8 cellular contexts compared by ENCODE assay signal in the genomic region with DNA sequence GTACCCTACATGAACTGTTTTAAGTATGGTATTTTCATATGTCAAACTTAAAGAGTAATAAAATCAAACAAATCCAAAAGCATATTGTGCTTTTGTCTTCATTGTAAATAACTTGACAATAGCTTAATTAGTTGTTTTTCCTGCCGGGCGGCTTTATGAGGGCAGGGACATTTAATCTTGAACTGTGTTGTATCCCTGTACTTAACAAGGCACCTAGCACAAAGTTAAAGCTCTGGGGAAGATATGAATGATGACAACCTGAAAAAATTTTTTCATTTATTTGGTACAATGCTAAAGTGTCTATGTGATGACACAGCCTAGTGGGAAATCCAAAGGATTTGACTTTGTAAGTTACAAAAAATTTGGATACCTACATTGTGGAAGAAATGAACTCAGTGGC. TPM values are rescaled to one million over a fixed set of nuclear protein-coding genes. Genes with fewer than 3 reads are reported as not detected.
DNase-seq lines count a peak whose midpoint lies in the region; ATAC-seq and TF ChIP-seq lines count a peak whose summit lies in the region.

No MANE protein-coding gene starts in this region.

- peak overlapping the region; percentile 96 for H2AFZ ChIP-seq in PC-3 (ENCODE audit: low read length)

- H3K36me3 Mint-ChIP-seq in progenitor cell of endocrine pancreas (ENCODE audit: insufficient read depth): no peaks in the 10 kb centered on the region

- H3K27me3 Mint-ChIP-seq in progenitor cell of endocrine pancreas: no peaks in the 10 kb centered on the region

- peak overlapping the region; percentile 94 for H3K4me3 Mint-ChIP-seq in progenitor cell of endocrine pancreas (ENCODE audit: low read depth)

- H3K27ac ChIP-seq in DOHH2 (ENCODE audit: low read depth, low read length) (no peak overlapping the region), PC-3 (ENCODE audit: low read length) (no peak overlapping the region)

- DNase-seq in PC-3 (no peak), epithelial cell of esophagus (ENCODE audit: low read depth) (peak; percentile 34), progenitor cell of endocrine pancreas (ENCODE audit: low spot score, unreplicated experiment) (no peak)

- POLR2A ChIA-PET in PC-3 (lab: Charles Lee; ENCODE audit: unreplicated experiment): no interaction called here

- H3K79me2 ChIP-seq in DOHH2 (ENCODE audit: control insufficient read depth, low read length) (peaks cover 17% of the 10 kb centered on the region), PC-3 (ENCODE audit: low read length) (peaks cover 17% of the 10 kb centered on the region)

- H3K4me1 Mint-ChIP-seq in progenitor cell of endocrine pancreas (ENCODE audit: low read depth): peaks cover 10% of the 10 kb centered on the region

- peaks cover 13% of the 10 kb centered on the region for H3K4me1 ChIP-seq in DOHH2 (ENCODE audit: control insufficient read depth, low read length)
- peaks cover 5% of the 10 kb centered on the region; the same call in 1 of the 2 replicates for H3K4me1 ChIP-seq in PC-3 (ENCODE audit: insufficient read depth, low read length)

- no peaks in the 10 kb centered on the region for H3K9me3 Mint-ChIP-seq in progenitor cell of endocrine pancreas (ENCODE audit: low read depth)

- intact Hi-C loops in PC-3 (cut with micrococcal nuclease): no loop called here

- TF ChIP-seq CTCF in DOHH2 (IDR thresholded peaks at IDR 0.05; ENCODE audit: low read depth, low read length, poor library complexity, severe bottlenecking) (no peak), PC-3 (conservative IDR thresholded peaks at IDR 0.05; ENCODE audit: low read depth, low read length) (no peak), epithelial cell of esophagus (IDR thresholded peaks at IDR 0.05; ENCODE audit: insufficient read depth, low read depth, low read length, missing control alignments) (no peak), progenitor cell of endocrine pancreas (IDR thresholded peaks at IDR 0.05; ENCODE audit: unreplicated experiment) (no peak)

- H3K36me3 ChIP-seq in DOHH2 (ENCODE audit: control insufficient read depth, low read length) (no peaks in the 10 kb centered on the region), PC-3 (ENCODE audit: low read depth, low read length) (no peaks in the 10 kb centered on the region)

- H3K9me3 ChIP-seq in DOHH2 (ENCODE audit: control insufficient read depth, insufficient read depth, low read length): no peaks in the 10 kb centered on the region
- H3K9me3 ChIP-seq in PC-3 (ENCODE audit: low read length): no peaks in the 10 kb centered on the region

- no TSS peak for BruUV-seq in PC-3 (replicated peaks; lab: Mats Ljungman, UMichigan)

- H4K20me1 ChIP-seq in DOHH2 (ENCODE audit: control insufficient read depth, insufficient read depth, low read depth, low read length): 0 out of 2 replicates have a peak, but pooled peaks cover 4% of the 10 kb centered on the region
- H4K20me1 ChIP-seq in PC-3 (ENCODE audit: low read length): no peaks in the 10 kb centered on the region

- H3F3A ChIP-seq in DOHH2 (ENCODE audit: control insufficient read depth, insufficient read depth) (no peaks in the 10 kb centered on the region), PC-3 (ENCODE audit: low read length, unreplicated experiment) (no peaks in the 10 kb centered on the region)

- CTCF ChIA-PET in PC-3 (lab: Charles Lee): no interaction called here

- ATAC-seq in PC-3 (no peak), GM19351 (IDR thresholded peaks at IDR 0.05; ENCODE audit: unreplicated experiment) (no peak), HG03045 (IDR thresholded peaks at IDR 0.05; ENCODE audit: unreplicated experiment) (no peak), GM18520 (IDR thresholded peaks at IDR 0.05; ENCODE audit: unreplicated experiment) (no peak), HG03039 (IDR thresholded peaks at IDR 0.05; ENCODE audit: unreplicated experiment) (no peak)

- peak overlapping the region; percentile 75 for H3K27ac Mint-ChIP-seq in progenitor cell of endocrine pancreas

- peak overlapping the region; percentile 76 for H3K9ac ChIP-seq in PC-3 (ENCODE audit: low read length)

- H3K4me3 ChIP-seq in DOHH2 (ENCODE audit: low read length) (peak overlapping the region; percentile 82), PC-3 (ENCODE audit: low read length) (peak overlapping the region; percentile 97), epithelial cell of esophagus (ENCODE audit: low read length) (peak overlapping the region; percentile 83)

- H3K4me2 ChIP-seq in DOHH2 (ENCODE audit: low read length) (peak overlapping the region; percentile 91), PC-3 (ENCODE audit: low read length) (peak overlapping the region; percentile 97)

- H3K9me2 ChIP-seq in DOHH2 (replicated peaks; ENCODE audit: control insufficient read depth, low read length) (no peaks in the 10 kb centered on the region), PC-3 (replicated peaks; ENCODE audit: low read length) (no peaks in the 10 kb centered on the region)

- no peaks in the 10 kb centered on the region for H3K27me3 ChIP-seq in DOHH2 (ENCODE audit: control insufficient read depth, low read length)
- H3K27me3 ChIP-seq in PC-3 (ENCODE audit: low read length): no peaks in the 10 kb centered on the region

RNA-seq across cellular contexts. Expression of gene HACE1, which starts 0.5 kb away (rescaled TPM):
- 4.3 and 9.4 TPM in 2 replicates for total RNA-seq in PC-3 (2014; rRNA removed)
- 23.3 and 23.6 TPM in 2 replicates for total RNA-seq in progenitor cell of endocrine pancreas
